Comparison of ENCODE assay signal across 23 cellular contexts in the genomic region with DNA sequence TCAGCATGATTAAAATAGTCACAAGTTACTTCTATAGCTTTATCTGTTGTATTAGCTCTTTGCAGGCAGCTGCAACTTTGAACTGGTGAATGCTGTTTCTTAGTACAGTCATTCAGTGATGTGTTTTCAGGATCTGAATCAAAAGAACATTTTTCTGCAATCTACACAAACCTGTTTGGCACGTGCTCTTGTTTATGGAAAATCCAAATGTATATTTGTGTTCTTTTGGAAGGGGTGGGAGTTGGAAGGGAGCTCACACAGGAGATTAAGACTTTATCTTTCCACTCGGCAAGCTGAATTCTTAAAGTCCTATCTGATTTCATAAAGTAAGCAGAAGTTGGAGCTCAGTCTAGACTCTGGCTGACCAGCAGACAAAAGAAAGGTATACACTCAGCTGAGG.
"Had no signal": no experiment of that assay in that cellular context is flagged by ENCODE, and none has a peak within 500 bp of the region (broad histone marks: within the 10 kb centered on the region; RNA-seq: fewer than 3 reads in every experiment).

No MANE protein-coding gene starts in this region.

- H3K4me2 ChIP-seq: KMS-11 had no signal

- H3K9me3 ChIP-seq: ascending aorta had no signal

- H3K27ac ChIP-seq: ascending aorta, KMS-11 had no signal

- H3K9ac ChIP-seq: KMS-11 had no signal

- H3K27me3 ChIP-seq: ascending aorta had no signal

- H3K4me1 ChIP-seq: ascending aorta had no signal

- DNase-seq: activated CD4-positive, alpha-beta T cell treated with anti-CD3 and anti-CD28 coated beads for 48 hours; activated CD4-positive, alpha-beta T cell treated with anti-CD3 and anti-CD28 coated beads, Interleukin-2, amount 50 U/mL, for 4 hours; activated CD4-positive, CD25-positive, alpha-beta regulatory T cell treated with anti-CD3 and anti-CD28 coated beads, Interleukin-2, amount 50 U/mL, for 72 hours; activated CD8-positive, alpha-beta memory T cell treated with anti-CD3 and anti-CD28 coated beads, Interleukin-2, amount 50 U/mL, for 48 hours; activated CD8-positive, alpha-beta T cell treated with anti-CD3 and anti-CD28 coated beads, Interleukin-2, amount 10 ng/mL, durations not matched to agents 7 days and 5 days; activated naive CD4-positive, alpha-beta T cell treated with anti-CD3 and anti-CD28 coated beads, Interleukin-2, amount 50 U/mL, for 16 hours; activated naive CD8-positive, alpha-beta T cell treated with anti-CD3 and anti-CD28 coated beads, Interleukin-2, amount 10 ng/mL, durations not matched to agents 7 days and 5 days; activated T-cell treated with anti-CD3 and anti-CD28 coated beads, Interleukin-2, amount 50 U/mL, for 1 hour; amniotic stem cell; MM.1S; NCI-H1105 treated with DMSO at 0.1 percent for 48 hours; NCI-H1436 treated with DMSO at 0.1 percent for 48 hours; NCI-H187; NCI-H2081; NCI-H510A treated with DMSO at 0.1 percent for 48 hours; NCI-H69; PC-3; SHP77 treated with DMSO at 0.1 percent for 48 hours; T-helper 17 cell; T-helper 9 cell had no signal

- ATAC-seq: activated CD8-positive, alpha-beta T cell treated with anti-CD3 and anti-CD28 coated beads, Interleukin-2, amount 10 ng/mL, durations not matched to agents 7 days and 5 days; PC-3; T-helper 17 cell; WTC11 had no signal

- H3K4me3 ChIP-seq: ascending aorta had no signal

- H3K36me3 ChIP-seq: ascending aorta had no signal
